8 cellular contexts compared by ENCODE assay signal in the genomic region with DNA sequence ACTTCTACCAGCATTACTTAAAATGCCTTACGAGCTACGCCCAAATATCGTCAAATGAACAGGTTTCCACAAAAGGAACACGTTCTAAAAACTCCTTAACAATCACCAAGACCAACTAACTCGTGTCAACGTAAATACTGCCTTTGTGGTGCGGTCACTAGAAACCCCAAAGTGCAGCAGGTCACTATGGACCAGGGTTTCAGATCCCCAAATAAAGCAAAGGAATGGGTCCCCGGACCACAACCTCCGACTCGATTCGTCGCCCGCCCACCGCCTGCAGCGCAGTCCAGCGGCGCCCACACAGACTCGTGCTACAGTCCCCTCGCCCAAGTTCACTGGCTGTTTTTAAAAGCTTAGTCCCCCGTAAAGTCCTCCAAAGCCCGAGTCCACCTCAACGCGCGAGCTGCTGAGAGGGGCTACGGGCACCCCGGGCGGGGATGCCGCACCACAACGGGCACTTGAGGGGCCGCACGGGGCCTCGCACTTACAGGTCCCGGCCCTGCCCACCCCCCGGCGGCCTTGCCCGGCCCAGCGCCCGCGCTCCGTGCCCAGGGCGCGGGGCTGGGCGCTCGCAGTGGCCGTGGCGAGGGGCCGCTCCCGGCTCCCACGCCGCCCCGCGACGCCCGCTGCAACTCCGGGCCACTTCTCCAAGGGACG. TPM values are rescaled to one million over a fixed set of nuclear protein-coding genes. Genes with fewer than 3 reads are reported as not detected.
DNase-seq lines count a peak whose midpoint lies in the region.

No MANE protein-coding gene starts in this region.

- H3K9ac ChIP-seq in iPS-15b (ENCODE audit: low read depth, low read length) = no peak overlapping the region

- peak overlapping the region; percentile 65 for H3K27ac Mint-ChIP-seq in activated naive CD4-positive, alpha-beta T cell treated with anti-CD3 and anti-CD28 coated beads, Interleukin-2, amount 10 ng/mL, durations not matched to agents 7 days and 5 days

- peaks cover 43% of the 10 kb centered on the region for H3K27me3 ChIP-seq in iPS-15b (ENCODE audit: control insufficient read depth, insufficient read depth, low read length)

- H3K27ac ChIP-seq in angular gyrus (ENCODE audit: low read depth, low read length) = peak overlapping the region; percentile 88
- H3K27ac ChIP-seq in skin epidermis = peak overlapping the region in 20 of 21 experiments; percentile 73 to 99 (median 93)

- H3K4me1 ChIP-seq in iPS-15b (ENCODE audit: control insufficient read depth, insufficient read depth, low read length) = peaks cover 3% of the 10 kb centered on the region

- CTCF ChIA-PET in activated naive CD4-positive, alpha-beta T cell treated with anti-CD3 and anti-CD28 coated beads, Interleukin-2, amount 10 ng/mL, durations not matched to agents 7 days and 5 days (lab: Charles Lee) = no interaction called here

- no peak for DNase-seq in activated naive CD4-positive, alpha-beta T cell treated with anti-CD3 and anti-CD28 coated beads, Interleukin-2, amount 10 ng/mL, durations not matched to agents 7 days and 5 days
- no peak for DNase-seq in activated naive CD4-positive, alpha-beta T cell treated with anti-CD3 and anti-CD28 coated beads, Interleukin-2, amount 50 U/mL, for 16 hours
- no peak for DNase-seq in NCI-H1436 treated with DMSO at 0.1 percent for 48 hours (lab: John Stamatoyannopoulos, UW)
- DNase-seq in mucosa of gallbladder (ENCODE audit: low spot score) = no peak
- no peak for DNase-seq in SHP77 treated with DMSO at 0.1 percent for 48 hours (lab: John Stamatoyannopoulos, UW)

- peaks cover 9% of the 10 kb centered on the region for H3K36me3 Mint-ChIP-seq in activated naive CD4-positive, alpha-beta T cell treated with anti-CD3 and anti-CD28 coated beads, Interleukin-2, amount 10 ng/mL, durations not matched to agents 7 days and 5 days

- no peaks in the 10 kb centered on the region for H3K9me3 Mint-ChIP-seq in activated naive CD4-positive, alpha-beta T cell treated with anti-CD3 and anti-CD28 coated beads, Interleukin-2, amount 10 ng/mL, durations not matched to agents 7 days and 5 days

- no peaks in the 10 kb centered on the region for H3K36me3 ChIP-seq in iPS-15b (ENCODE audit: control insufficient read depth, insufficient read depth, low read length)

- no peaks in the 10 kb centered on the region for H3K9me3 ChIP-seq in iPS-15b (ENCODE audit: control insufficient read depth, insufficient read depth, low read length)

- H3K4me3 ChIP-seq in iPS-15b (ENCODE audit: low read depth, low read length) (peak overlapping the region; percentile 67), skin epidermis (peak overlapping the region; percentile 50 to 67 (median 57))

- H3K4me3 Mint-ChIP-seq in activated naive CD4-positive, alpha-beta T cell treated with anti-CD3 and anti-CD28 coated beads, Interleukin-2, amount 10 ng/mL, durations not matched to agents 7 days and 5 days = peak overlapping the region; percentile 48

- H3K27me3 Mint-ChIP-seq in activated naive CD4-positive, alpha-beta T cell treated with anti-CD3 and anti-CD28 coated beads, Interleukin-2, amount 10 ng/mL, durations not matched to agents 7 days and 5 days = peaks cover 60% of the 10 kb centered on the region

- peaks cover 19% of the 10 kb centered on the region for H3K4me1 Mint-ChIP-seq in activated naive CD4-positive, alpha-beta T cell treated with anti-CD3 and anti-CD28 coated beads, Interleukin-2, amount 10 ng/mL, durations not matched to agents 7 days and 5 days

RNA-seq across cellular contexts. Expression of a gene that starts 1.1 kb away (rescaled TPM):
- 116 TPM for total RNA-seq in mucosa of gallbladder
